Comparison of ENCODE assay signal across 8 cellular contexts in the genomic region with DNA sequence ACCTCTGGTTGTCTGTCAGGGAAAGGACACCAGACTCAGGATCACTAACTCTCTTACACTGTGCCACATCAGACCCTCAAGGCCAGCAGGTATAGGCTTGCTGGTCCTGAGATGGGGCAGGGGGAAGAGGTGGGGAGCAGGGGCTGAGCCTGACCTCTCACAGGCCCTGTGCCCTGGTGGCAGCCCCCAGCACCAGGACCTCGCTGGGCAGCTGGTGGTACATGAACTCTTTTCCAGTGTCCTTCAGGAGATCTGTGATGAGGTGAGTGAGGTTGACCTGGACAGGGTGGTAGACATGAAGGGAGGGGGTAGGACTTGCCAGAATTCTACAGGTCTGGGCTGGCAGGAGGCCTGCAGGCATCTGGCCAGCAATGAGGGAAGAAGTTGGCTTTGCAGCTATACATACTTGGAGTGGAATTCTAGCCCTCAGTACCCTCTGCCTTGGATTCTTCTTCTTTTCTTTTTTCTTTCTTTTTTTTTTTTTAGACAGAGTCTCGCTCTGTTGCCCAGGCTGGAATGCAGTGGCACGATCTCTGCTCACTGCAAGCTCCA. TPM values are rescaled to one million over a fixed set of nuclear protein-coding genes. Genes with fewer than 3 reads are reported as not detected.
DNase-seq lines count a peak whose midpoint lies in the region; TF ChIP-seq lines count a peak whose summit lies in the region.

No MANE protein-coding gene starts in this region.

- H3K27ac ChIP-seq in SJSA1 = no peak overlapping the region
- H3K27ac ChIP-seq in esophagus squamous epithelium = peak overlapping the region; percentile 90 to 97 (median 93)

- H3K9me3 ChIP-seq in SJSA1 (replicated peaks) = 0 out of 2 replicates have a peak, but pooled peaks cover 5% of the 10 kb centered on the region
- H3K9me3 ChIP-seq in esophagus squamous epithelium = no peaks in the 10 kb centered on the region

- WGBS in esophagus squamous epithelium, 2 donors = 35% methylated on average over 2 of the region's 3 CpGs

- DNase-seq in SJSA1 (ENCODE audit: low read depth in 1 of 2, low spot score in 2 of 2) = no peak
- no peak for DNase-seq in esophagus squamous epithelium (lab: John Stamatoyannopoulos, UW)
- no peak for DNase-seq in skeletal muscle cell (ENCODE audit: low read depth)
- DNase-seq in GOT3 (lab: John Stamatoyannopoulos, UW) = no peak
- DNase-seq in SK-N-DZ (ENCODE audit: low spot score) = no peak
- no peak for DNase-seq in NCI-H2171 (lab: John Stamatoyannopoulos, UW)
- DNase-seq in activated gamma-delta T cell (lab: John Stamatoyannopoulos, UW) = no peak

- H3K36me3 ChIP-seq in SJSA1 (peaks cover 47% of the 10 kb centered on the region), esophagus squamous epithelium (peaks cover 0 to 10% (median 0%) of the 10 kb centered on the region in 3 donors)

- H3K4me3 ChIP-seq in GM12875 (ENCODE audit: low read depth, low read length) (peak overlapping the region; percentile 55), SJSA1 (peak overlapping the region; percentile 66; the same call in 1 of the 2 replicates), esophagus squamous epithelium (peak overlapping the region; percentile 60 to 91 (median 84)), skeletal muscle cell (ENCODE audit: low read depth, low read length) (peak overlapping the region; percentile 74)

- intact Hi-C loops in esophagus squamous epithelium (cut with DNase I) = no loop called here

- H3K27me3 ChIP-seq in SJSA1 (replicated peaks) = no peaks in the 10 kb centered on the region
- no peaks in the 10 kb centered on the region for H3K27me3 ChIP-seq in esophagus squamous epithelium

- no peak for TF ChIP-seq CTCF in GM12875 (IDR thresholded peaks at IDR 0.05; ENCODE audit: borderline replicate concordance, insufficient read depth, low read depth, low read length)
- no peak for TF ChIP-seq CTCF in esophagus squamous epithelium (IDR thresholded peaks at IDR 0.05)

- TF ChIP-seq POLR2A in esophagus squamous epithelium (IDR thresholded peaks at IDR 0.05) = no peak

- H3K4me1 ChIP-seq in SJSA1 (replicated peaks) (peaks cover 47% of the 10 kb centered on the region), esophagus squamous epithelium (peaks cover 26 to 95% (median 44%) of the 10 kb centered on the region in 3 donors)

RNA-seq across cellular contexts. Expression of gene NUDT22, which starts 1.4 kb away (rescaled TPM):
- total RNA-seq in SJSA1 (2014; rRNA removed; shearing (Covaris generic)) = 81.5 and 152 TPM in 2 replicates
- 10 to 100 TPM; 44.0 to 60.1 (median 50.7) TPM for total RNA-seq in esophagus squamous epithelium
- 30.1 and 33.8 TPM in 2 replicates for polyA plus RNA-seq in SK-N-DZ (2014; cell fraction: cytosol; rRNA removed)
- 72.0 and 74.4 TPM in 2 replicates for polyA plus RNA-seq in SK-N-DZ (2014; cell fraction: nucleus; rRNA removed)

RNA-seq across cellular contexts. Expression of gene TRPT1, which starts 1.5 kb away (rescaled TPM):
- 49.4 and 50.2 TPM in 2 replicates for total RNA-seq in SJSA1 (2014; rRNA removed; shearing (Covaris generic))
- total RNA-seq in esophagus squamous epithelium = 10 to 100 TPM; 23.9 to 68.7 (median 45.8) TPM
- 65.4 and 118 TPM in 2 replicates for polyA plus RNA-seq in SK-N-DZ (2014; cell fraction: cytosol; rRNA removed)
- 120 and 166 TPM in 2 replicates for polyA plus RNA-seq in SK-N-DZ (2014; cell fraction: nucleus; rRNA removed)

RNA-seq across cellular contexts. Expression of gene DNAJC4, which starts 2.9 kb away (rescaled TPM):
- total RNA-seq in SJSA1 (2014; rRNA removed; shearing (Covaris generic)) = 2.7 and 11.9 TPM in 2 replicates
- 10 to 100 TPM in 3 of 4 donors, 1 to 10 TPM in 1; 8.9 to 27.1 (median 16.8) TPM for total RNA-seq in esophagus squamous epithelium
- polyA plus RNA-seq in SK-N-DZ (2014; cell fraction: cytosol; rRNA removed) = 5.3 and 6.5 TPM in 2 replicates
- 18.0 and 22.5 TPM in 2 replicates for polyA plus RNA-seq in SK-N-DZ (2014; cell fraction: nucleus; rRNA removed)

RNA-seq across cellular contexts. Expression of gene VEGFB, which starts 6.9 kb away (rescaled TPM):
- 13.0 and 17.2 TPM in 2 replicates for total RNA-seq in SJSA1 (2014; rRNA removed; shearing (Covaris generic))
- 10 to 100 TPM; 18.0 to 50.5 (median 30.9) TPM for total RNA-seq in esophagus squamous epithelium
- 25.6 and 51.1 TPM in 2 replicates for polyA plus RNA-seq in SK-N-DZ (2014; cell fraction: cytosol; rRNA removed)
- 46.0 and 61.0 TPM in 2 replicates for polyA plus RNA-seq in SK-N-DZ (2014; cell fraction: nucleus; rRNA removed)

RNA-seq across cellular contexts. Expression of gene FKBP2, which starts 13.4 kb away (rescaled TPM):
- 73.4 and 228 TPM in 2 replicates for total RNA-seq in SJSA1 (2014; rRNA removed; shearing (Covaris generic))
- total RNA-seq in esophagus squamous epithelium = 10 to 100 TPM; 50.7 to 89.6 (median 56.0) TPM
- polyA plus RNA-seq in SK-N-DZ (2014; cell fraction: cytosol; rRNA removed) = 24.6 and 56.9 TPM in 2 replicates
- polyA plus RNA-seq in SK-N-DZ (2014; cell fraction: nucleus; rRNA removed) = 27.8 and 42.6 TPM in 2 replicates
